ENCODE assay signal across 18 cellular contexts in the genomic region with DNA sequence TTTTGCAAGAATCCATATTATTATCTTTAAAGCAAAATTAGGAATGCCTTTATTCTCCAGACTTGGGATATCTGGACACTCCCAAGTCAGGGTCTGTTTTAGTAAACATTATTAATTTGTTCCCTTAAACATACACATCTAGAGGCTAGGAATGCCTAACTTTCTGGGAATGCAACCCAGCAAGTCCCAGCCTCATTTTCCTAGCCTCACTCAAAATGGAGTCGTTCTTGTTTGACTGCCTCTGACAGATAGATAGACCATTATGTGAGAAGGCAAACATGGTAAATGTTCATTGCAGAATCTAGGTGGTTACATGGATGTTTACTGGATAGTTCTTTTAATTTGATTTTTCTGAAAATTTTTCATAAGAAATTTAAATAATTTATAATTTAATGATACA. TPM values are rescaled to one million over a fixed set of nuclear protein-coding genes. Genes with fewer than 3 reads are reported as not detected.
DNase-seq lines count a peak whose midpoint lies in the region; ATAC-seq and FAIRE-seq lines count a peak whose summit lies in the region.
"Had no signal": no experiment of that assay in that cellular context is flagged by ENCODE, and none has a peak within 500 bp of the region (broad histone marks: within the 10 kb centered on the region; RNA-seq: fewer than 3 reads in every experiment).

No MANE protein-coding gene starts in this region.

- no peaks in the 10 kb centered on the region for H3K4me1 Mint-ChIP-seq in T-cell
- H3K4me1 Mint-ChIP-seq: B cell had no signal

- POLR2A ChIA-PET in T-cell (lab: Charles Lee), result no interaction called here

- CTCF ChIA-PET in T-cell (lab: Charles Lee), result no interaction called here

- FAIRE-seq in TTC549 (lab: Jason Lieb, UNC) (peak; percentile 53), frontal cortex (lab: Jason Lieb, UNC) (peak; percentile 56)
- FAIRE-seq: A549, D721Med, G401.6, GM12891, GM19239 had no signal

- DNase-seq in frontal cortex (ENCODE audit: low spot score in 2 of 2), result no peak
- DNase-seq in T-cell, result no peak
- DNase-seq in activated T-cell treated with anti-CD3 and anti-CD28 coated beads for 4 hours, result no peak
- DNase-seq: 8988T; AML-193; Calu3; CD4-positive, alpha-beta T cell; CD8-positive, alpha-beta T cell; DMS79 treated with DMSO at 0.1 percent for 48 hours; GF-D8 had no signal

- no peaks in the 10 kb centered on the region for H3K9me3 Mint-ChIP-seq in T-cell
- H3K9me3 Mint-ChIP-seq: CD4-positive, alpha-beta T cell; CD8-positive, alpha-beta T cell had no signal

- no peak for ATAC-seq in T-cell (replicated peaks in 1 of 4)
- ATAC-seq in GM21360 (IDR thresholded peaks at IDR 0.05; ENCODE audit: unreplicated experiment), result no peak
- ATAC-seq: A549; CD8-positive, alpha-beta T cell had no signal

- H3K4me3 Mint-ChIP-seq in T-cell, result no peak overlapping the region
- H3K4me3 Mint-ChIP-seq: B cell; CD4-positive, alpha-beta T cell; CD8-positive, alpha-beta T cell had no signal

- H3K36me3 Mint-ChIP-seq in T-cell, result no peaks in the 10 kb centered on the region
- H3K36me3 Mint-ChIP-seq: CD8-positive, alpha-beta T cell had no signal

- no peaks in the 10 kb centered on the region for H3K27me3 Mint-ChIP-seq in T-cell
- H3K27me3 Mint-ChIP-seq: B cell; CD4-positive, alpha-beta T cell had no signal

- no peak overlapping the region for H3K27ac Mint-ChIP-seq in T-cell
- H3K27ac Mint-ChIP-seq: B cell; CD4-positive, alpha-beta T cell; CD8-positive, alpha-beta T cell had no signal

RNA-seq across cellular contexts. Expression of gene FOXN2, which starts 54.7 kb away (rescaled TPM):
- total RNA-seq in frontal cortex (48.5 TPM), T-cell (10 to 100 TPM; 43.4 to 54.8 (median 49.7) TPM)
